ENCODE assay signal across 1 cellular context in the genomic region with DNA sequence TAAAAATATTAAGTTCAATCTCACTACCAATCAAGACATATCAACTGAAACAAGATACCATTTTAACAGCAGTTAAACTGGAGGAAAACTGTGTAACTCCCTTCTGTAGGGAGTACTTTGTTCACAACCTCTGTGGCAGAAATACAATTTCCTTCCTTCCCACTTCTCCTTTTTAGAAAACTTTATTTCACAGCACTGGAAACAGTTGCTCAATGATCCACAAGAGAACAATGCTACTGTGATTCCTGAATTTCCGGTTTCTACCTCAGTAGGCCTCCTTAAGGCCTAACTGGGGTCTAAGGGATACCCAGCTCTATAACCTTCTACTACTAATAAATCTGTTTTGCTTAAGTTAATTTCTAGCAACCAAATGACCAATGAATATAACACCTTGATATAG.
TF ChIP-seq lines count a peak whose summit lies in the region.

No MANE protein-coding gene starts in this region.

TF ChIP-seq in GM12878, 131 proteins besides CTCF, POLR2A, EP300 and RAD21 (continued from another document):
- TF ChIP-seq FOXM1 (IDR thresholded peaks at IDR 0.05; ENCODE audit: low read depth, low read length) (no peak), STAT3 (IDR thresholded peaks at IDR 0.05; ENCODE audit: low read depth, low read length) (no peak), NFYA (IDR thresholded peaks at IDR 0.05; ENCODE audit: borderline replicate concordance, low read depth, low read length) (no peak), SMARCA5 (IDR thresholded peaks at IDR 0.05) (0 out of 2 replicates have a peak, but pooled peaks have one; percentile 8), SPI1 (IDR thresholded peaks at IDR 0.05; ENCODE audit: borderline replicate concordance, insufficient read depth, low read depth, low read length) (peak; percentile 92), USF1 (IDR thresholded peaks at IDR 0.05; ENCODE audit: borderline replicate concordance, extremely low read length, insufficient read depth, low read depth, low read length) (no peak), SP1 (IDR thresholded peaks at IDR 0.05; ENCODE audit: low read depth, low read length) (no peak), IRF4 (IDR thresholded peaks at IDR 0.05; ENCODE audit: low read depth, low read length) (0 out of 2 replicates have a peak, but pooled peaks have one; percentile 32), RUNX3 (IDR thresholded peaks at IDR 0.05; ENCODE audit: low read length) (0 out of 2 replicates have a peak, but pooled peaks have one; percentile 26), CBX5 (IDR thresholded peaks at IDR 0.05; ENCODE audit: low read depth) (no peak)
- TF ChIP-seq, protein P1, sequence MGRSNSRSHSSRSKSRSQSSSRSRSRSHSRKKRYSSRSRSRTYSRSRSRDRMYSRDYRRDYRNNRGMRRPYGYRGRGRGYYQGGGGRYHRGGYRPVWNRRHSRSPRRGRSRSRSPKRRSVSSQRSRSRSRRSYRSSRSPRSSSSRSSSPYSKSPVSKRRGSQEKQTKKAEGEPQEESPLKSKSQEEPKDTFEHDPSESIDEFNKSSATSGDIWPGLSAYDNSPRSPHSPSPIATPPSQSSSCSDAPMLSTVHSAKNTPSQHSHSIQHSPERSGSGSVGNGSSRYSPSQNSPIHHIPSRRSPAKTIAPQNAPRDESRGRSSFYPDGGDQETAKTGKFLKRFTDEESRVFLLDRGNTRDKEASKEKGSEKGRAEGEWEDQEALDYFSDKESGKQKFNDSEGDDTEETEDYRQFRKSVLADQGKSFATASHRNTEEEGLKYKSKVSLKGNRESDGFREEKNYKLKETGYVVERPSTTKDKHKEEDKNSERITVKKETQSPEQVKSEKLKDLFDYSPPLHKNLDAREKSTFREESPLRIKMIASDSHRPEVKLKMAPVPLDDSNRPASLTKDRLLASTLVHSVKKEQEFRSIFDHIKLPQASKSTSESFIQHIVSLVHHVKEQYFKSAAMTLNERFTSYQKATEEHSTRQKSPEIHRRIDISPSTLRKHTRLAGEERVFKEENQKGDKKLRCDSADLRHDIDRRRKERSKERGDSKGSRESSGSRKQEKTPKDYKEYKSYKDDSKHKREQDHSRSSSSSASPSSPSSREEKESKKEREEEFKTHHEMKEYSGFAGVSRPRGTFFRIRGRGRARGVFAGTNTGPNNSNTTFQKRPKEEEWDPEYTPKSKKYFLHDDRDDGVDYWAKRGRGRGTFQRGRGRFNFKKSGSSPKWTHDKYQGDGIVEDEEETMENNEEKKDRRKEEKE (IDR thresholded peaks at IDR 0.05), result no peak
